8 cellular contexts compared by ENCODE assay signal in the genomic region with DNA sequence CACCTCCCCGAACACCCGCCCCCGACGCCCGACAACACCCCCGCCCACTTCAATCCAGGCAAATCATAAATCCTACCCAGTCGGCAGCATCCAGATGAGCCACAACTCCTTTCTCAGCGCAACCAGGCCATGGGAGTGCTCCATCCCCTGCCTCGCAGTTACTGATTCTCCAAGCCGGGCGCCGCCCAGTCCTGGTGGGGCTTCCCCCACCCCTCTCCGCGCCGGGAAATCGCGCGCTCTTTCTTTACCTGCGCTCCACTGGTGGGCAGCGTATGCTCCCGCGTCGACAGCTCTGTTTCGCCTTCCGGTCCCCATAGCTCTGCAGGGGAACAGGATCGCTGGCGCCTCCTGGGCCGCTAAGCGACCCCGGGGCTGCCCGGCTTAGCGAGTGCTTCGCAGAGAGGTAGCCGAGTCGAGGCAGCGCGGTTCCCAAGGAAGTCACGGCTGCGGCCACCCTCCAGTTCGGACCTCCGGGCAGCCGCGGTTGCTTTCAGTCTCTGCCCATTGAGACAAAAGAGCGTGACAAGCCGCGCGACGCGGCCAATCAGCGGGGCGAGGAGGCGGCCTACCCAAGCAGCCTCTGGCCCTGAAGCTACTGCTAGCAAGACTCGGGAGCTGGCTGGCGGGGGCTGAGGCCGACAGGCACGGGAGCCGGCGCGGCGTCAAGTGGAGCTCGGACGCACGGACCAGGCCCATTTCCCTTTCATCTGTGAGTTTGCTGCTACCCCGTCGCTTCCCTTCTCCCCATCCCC. TPM values are rescaled to one million over a fixed set of nuclear protein-coding genes. Genes with fewer than 3 reads are reported as not detected.
A peak's percentile ranks its signal among the peaks of the same experiment; 100 is the strongest.
DNase-seq lines count a peak whose midpoint lies in the region; FAIRE-seq and TF ChIP-seq lines count a peak whose summit lies in the region.

No MANE protein-coding gene starts in this region.

- no peaks in the 10 kb centered on the region for H3K9me3 ChIP-seq in HEK293 (ENCODE audit: control insufficient read depth, insufficient read depth, low read depth, low read length)
- no peaks in the 10 kb centered on the region for H3K9me3 ChIP-seq in ascending aorta

- peak overlapping the region; percentile 46 for H3K4me3 ChIP-seq in HEK293 (ENCODE audit: low read depth, low read length)
- peak overlapping the region; percentile 62 to 78 for H3K4me3 ChIP-seq in ascending aorta

- DNase-seq in GM12891 (ENCODE audit: insufficient read length, low spot score), result peak; percentile 38
- peak; percentile 3 for DNase-seq in MV-4-11 (lab: John Stamatoyannopoulos, UW)
- DNase-seq in SW480 (ENCODE audit: low spot score), result peak; percentile 60
- peak in 1 of 2 donors; percentile 83 for DNase-seq in ascending aorta (ENCODE audit: low spot score in 2 of 2)
- peak; percentile 6 to 34 for DNase-seq in hippocampal formation (lab: John Stamatoyannopoulos, UW)
- peak; percentile 90 for DNase-seq in retina
- no peak for DNase-seq in D721Med (ENCODE audit: insufficient read length, low spot score)

- intact Hi-C loops in ascending aorta (cut with DNase I), result loop anchor here (2.0 to 5.0 kb wide), 3 partner anchors 72 to 194 kb away; a partner anchor contains a TSS

- peak; percentile 57 for TF ChIP-seq POLR2A in GM12891 (IDR thresholded peaks at IDR 0.05; ENCODE audit: low read depth, low read length)

- POLR2A ChIA-PET in HEK293 (lab: Yijun Ruan, JAX), result interaction anchor here (0.5 to 0.7 kb wide), 2 partner anchors 58 to 232 kb away, joined by 3 to 4 read pairs; no protein-coding TSS in a partner anchor

- FAIRE-seq in GM12891 (lab: Jason Lieb, UNC) (peak; percentile 82), D721Med (lab: Jason Lieb, UNC) (no peak)

- TF ChIP-seq CTCF in HEK293 (tag by site-specific recombination; IDR thresholded peaks at IDR 0.05) (no peak), ascending aorta (IDR thresholded peaks at IDR 0.05) (no peak), D721Med (IDR thresholded peaks at IDR 0.05; ENCODE audit: insufficient read depth, missing control alignments) (no peak)

- no peaks in the 10 kb centered on the region for H3K27me3 ChIP-seq in ascending aorta

- H3K36me3 ChIP-seq in HEK293 (ENCODE audit: control insufficient read depth in 2 of 2, insufficient read depth in 1 of 2, low read length in 2 of 2) (no peaks in the 10 kb centered on the region), ascending aorta (no peaks in the 10 kb centered on the region)

- CTCF ChIA-PET in HEK293 (lab: Yijun Ruan, JAX), result interaction anchor here (0.7 to 2.1 kb wide), 7 partner anchors 10 to 218 kb away, joined by 3 to 5 read pairs (median 3); a partner anchor contains a TSS

- H3K4me1 ChIP-seq in HEK293 (ENCODE audit: control insufficient read depth, insufficient read depth, low read length), result no peaks in the 10 kb centered on the region
- H3K4me1 ChIP-seq in ascending aorta, result no peaks in the 10 kb centered on the region

- H3K27ac ChIP-seq in HEK293 (ENCODE audit: extremely low read depth, low read depth, low read length) (peak overlapping the region; percentile 74; the same call in 1 of the 2 replicates), ascending aorta (peak overlapping the region; percentile 87 to 88)

TF ChIP-seq in GM12891, 5 proteins besides CTCF, POLR2A, EP300 and RAD21:
- TF ChIP-seq POLR2AphosphoS5 (IDR thresholded peaks at IDR 0.05; ENCODE audit: low read depth, low read length) (peak; percentile 23), PAX5 (IDR thresholded peaks at IDR 0.05; ENCODE audit: insufficient read depth, low read length, severe bottlenecking) (no peak), SPI1 (IDR thresholded peaks at IDR 0.05; ENCODE audit: low read depth, low read length) (no peak), POU2F2 (IDR thresholded peaks at IDR 0.05; ENCODE audit: low read depth, low read length) (no peak), TAF1 (IDR thresholded peaks at IDR 0.05; ENCODE audit: low read depth, low read length) (0 out of 2 replicates have a peak, but pooled peaks have one; percentile 10)

TF ChIP-seq in HEK293, 187 proteins besides CTCF, POLR2A, EP300 and RAD21 (continues in another document):
- TF ChIP-seq SP7 (tag by site-specific recombination; IDR thresholded peaks at IDR 0.05), result no peak
- TF ChIP-seq, protein P1, sequence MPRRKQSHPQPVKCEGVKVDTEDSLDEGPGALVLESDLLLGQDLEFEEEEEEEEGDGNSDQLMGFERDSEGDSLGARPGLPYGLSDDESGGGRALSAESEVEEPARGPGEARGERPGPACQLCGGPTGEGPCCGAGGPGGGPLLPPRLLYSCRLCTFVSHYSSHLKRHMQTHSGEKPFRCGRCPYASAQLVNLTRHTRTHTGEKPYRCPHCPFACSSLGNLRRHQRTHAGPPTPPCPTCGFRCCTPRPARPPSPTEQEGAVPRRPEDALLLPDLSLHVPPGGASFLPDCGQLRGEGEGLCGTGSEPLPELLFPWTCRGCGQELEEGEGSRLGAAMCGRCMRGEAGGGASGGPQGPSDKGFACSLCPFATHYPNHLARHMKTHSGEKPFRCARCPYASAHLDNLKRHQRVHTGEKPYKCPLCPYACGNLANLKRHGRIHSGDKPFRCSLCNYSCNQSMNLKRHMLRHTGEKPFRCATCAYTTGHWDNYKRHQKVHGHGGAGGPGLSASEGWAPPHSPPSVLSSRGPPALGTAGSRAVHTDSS (tag by site-specific recombination; IDR thresholded peaks at IDR 0.05), result no peak
- no peak for TF ChIP-seq ZSCAN16 (tag by site-specific recombination; IDR thresholded peaks at IDR 0.05)
- TF ChIP-seq ZNF274 (IDR thresholded peaks at IDR 0.05; ENCODE audit: low read length), result no peak
- no peak for TF ChIP-seq ZNF274 (tag by site-specific recombination; IDR thresholded peaks at IDR 0.05; ENCODE audit: borderline replicate concordance)
- peak; percentile 67 for TF ChIP-seq ZNF335 (tag by site-specific recombination; conservative IDR thresholded peaks at IDR 0.05)
- TF ChIP-seq, protein P2, sequence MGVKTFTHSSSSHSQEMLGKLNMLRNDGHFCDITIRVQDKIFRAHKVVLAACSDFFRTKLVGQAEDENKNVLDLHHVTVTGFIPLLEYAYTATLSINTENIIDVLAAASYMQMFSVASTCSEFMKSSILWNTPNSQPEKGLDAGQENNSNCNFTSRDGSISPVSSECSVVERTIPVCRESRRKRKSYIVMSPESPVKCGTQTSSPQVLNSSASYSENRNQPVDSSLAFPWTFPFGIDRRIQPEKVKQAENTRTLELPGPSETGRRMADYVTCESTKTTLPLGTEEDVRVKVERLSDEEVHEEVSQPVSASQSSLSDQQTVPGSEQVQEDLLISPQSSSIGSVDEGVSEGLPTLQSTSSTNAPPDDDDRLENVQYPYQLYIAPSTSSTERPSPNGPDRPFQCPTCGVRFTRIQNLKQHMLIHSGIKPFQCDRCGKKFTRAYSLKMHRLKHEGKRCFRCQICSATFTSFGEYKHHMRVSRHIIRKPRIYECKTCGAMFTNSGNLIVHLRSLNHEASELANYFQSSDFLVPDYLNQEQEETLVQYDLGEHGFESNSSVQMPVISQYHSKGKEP (tag by site-specific recombination; IDR thresholded peaks at IDR 0.05), result no peak
- no peak for TF ChIP-seq ZBTB48 (tag by site-specific recombination; IDR thresholded peaks at IDR 0.05)
- TF ChIP-seq ZNF23 (tag by site-specific recombination; IDR thresholded peaks at IDR 0.05; ENCODE audit: borderline replicate concordance), result no peak
- TF ChIP-seq ZNF146 (tag by site-specific recombination; IDR thresholded peaks at IDR 0.05), result no peak
- TF ChIP-seq, protein P3, sequence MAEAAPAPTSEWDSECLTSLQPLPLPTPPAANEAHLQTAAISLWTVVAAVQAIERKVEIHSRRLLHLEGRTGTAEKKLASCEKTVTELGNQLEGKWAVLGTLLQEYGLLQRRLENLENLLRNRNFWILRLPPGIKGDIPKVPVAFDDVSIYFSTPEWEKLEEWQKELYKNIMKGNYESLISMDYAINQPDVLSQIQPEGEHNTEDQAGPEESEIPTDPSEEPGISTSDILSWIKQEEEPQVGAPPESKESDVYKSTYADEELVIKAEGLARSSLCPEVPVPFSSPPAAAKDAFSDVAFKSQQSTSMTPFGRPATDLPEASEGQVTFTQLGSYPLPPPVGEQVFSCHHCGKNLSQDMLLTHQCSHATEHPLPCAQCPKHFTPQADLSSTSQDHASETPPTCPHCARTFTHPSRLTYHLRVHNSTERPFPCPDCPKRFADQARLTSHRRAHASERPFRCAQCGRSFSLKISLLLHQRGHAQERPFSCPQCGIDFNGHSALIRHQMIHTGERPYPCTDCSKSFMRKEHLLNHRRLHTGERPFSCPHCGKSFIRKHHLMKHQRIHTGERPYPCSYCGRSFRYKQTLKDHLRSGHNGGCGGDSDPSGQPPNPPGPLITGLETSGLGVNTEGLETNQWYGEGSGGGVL (tag by site-specific recombination; IDR thresholded peaks at IDR 0.05), result no peak
- TF ChIP-seq KLF10 (tag by site-specific recombination; IDR thresholded peaks at IDR 0.05), result no peak
- no peak for TF ChIP-seq ZNF350 (tag by site-specific recombination; IDR thresholded peaks at IDR 0.05)
- TF ChIP-seq GLIS2 (tag by site-specific recombination; IDR thresholded peaks at IDR 0.05), result peak; percentile 82
- TF ChIP-seq, protein P4, sequence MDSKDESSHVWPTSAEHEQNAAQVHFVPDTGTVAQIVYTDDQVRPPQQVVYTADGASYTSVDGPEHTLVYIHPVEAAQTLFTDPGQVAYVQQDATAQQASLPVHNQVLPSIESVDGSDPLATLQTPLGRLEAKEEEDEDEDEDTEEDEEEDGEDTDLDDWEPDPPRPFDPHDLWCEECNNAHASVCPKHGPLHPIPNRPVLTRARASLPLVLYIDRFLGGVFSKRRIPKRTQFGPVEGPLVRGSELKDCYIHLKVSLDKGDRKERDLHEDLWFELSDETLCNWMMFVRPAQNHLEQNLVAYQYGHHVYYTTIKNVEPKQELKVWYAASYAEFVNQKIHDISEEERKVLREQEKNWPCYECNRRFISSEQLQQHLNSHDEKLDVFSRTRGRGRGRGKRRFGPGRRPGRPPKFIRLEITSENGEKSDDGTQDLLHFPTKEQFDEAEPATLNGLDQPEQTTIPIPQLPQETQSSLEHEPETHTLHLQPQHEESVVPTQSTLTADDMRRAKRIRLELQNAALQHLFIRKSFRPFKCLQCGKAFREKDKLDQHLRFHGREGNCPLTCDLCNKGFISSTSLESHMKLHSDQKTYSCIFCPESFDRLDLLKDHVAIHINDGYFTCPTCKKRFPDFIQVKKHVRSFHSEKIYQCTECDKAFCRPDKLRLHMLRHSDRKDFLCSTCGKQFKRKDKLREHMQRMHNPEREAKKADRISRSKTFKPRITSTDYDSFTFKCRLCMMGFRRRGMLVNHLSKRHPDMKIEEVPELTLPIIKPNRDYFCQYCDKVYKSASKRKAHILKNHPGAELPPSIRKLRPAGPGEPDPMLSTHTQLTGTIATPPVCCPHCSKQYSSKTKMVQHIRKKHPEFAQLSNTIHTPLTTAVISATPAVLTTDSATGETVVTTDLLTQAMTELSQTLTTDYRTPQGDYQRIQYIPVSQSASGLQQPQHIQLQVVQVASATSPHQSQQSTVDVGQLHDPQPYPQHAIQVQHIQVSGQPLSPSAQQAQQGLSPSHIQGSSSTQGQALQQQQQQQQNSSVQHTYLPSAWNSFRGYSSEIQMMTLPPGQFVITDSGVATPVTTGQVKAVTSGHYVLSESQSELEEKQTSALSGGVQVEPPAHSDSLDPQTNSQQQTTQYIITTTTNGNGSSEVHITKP (tag by site-specific recombination; IDR thresholded peaks at IDR 0.05), result peak; percentile 1; the same call in 1 of the 2 replicates

RNA-seq across cellular contexts. Expression of a gene that starts 43.7 kb away (rescaled TPM):
- 8.9 TPM for polyA plus RNA-seq in GM12891 (2012; ENCODE audit: low read depth, missing spikeins)
- total RNA-seq in ascending aorta, result 0.32 TPM
